In the genomic region with DNA sequence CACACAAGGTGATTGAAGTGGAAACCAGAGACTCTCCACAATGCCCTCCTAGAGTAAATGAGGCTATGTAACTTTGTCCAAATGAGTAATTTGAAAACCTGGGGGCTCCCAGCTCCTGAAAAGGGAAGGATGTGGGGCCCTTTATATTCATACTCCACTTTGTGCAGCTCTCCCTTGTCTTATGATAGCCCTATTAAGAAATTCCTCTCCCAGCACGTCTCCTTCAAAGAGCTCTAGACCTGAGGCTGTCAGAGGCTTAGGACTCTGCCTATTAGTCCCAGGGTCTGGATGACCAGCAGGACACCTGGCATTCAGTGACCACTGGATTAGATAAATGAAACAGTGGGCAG, we compare ENCODE assay signal across 11 cellular contexts. TPM values are rescaled to one million over a fixed set of nuclear protein-coding genes. Genes with fewer than 3 reads are reported as not detected.
DNase-seq lines count a peak whose midpoint lies in the region; ATAC-seq and TF ChIP-seq lines count a peak whose summit lies in the region.
"Had no signal": no experiment of that assay in that cellular context is flagged by ENCODE, and none has a peak within 500 bp of the region (broad histone marks: within the 10 kb centered on the region; RNA-seq: fewer than 3 reads in every experiment).

No MANE protein-coding gene starts in this region.

- POLR2A ChIA-PET in activated CD4-positive, alpha-beta T cell treated with anti-CD3 and anti-CD28 coated beads, Interleukin-2, amount 10 ng/mL, durations not matched to agents 7 days and 5 days (lab: Charles Lee), result no interaction called here

- H3K4me3 Mint-ChIP-seq in activated CD4-positive, alpha-beta T cell treated with anti-CD3 and anti-CD28 coated beads, Interleukin-2, amount 10 ng/mL, durations not matched to agents 7 days and 5 days, result peak overlapping the region; percentile 99
- H3K4me3 Mint-ChIP-seq in stimulated activated naive CD8-positive, alpha-beta T cell treated with anti-CD3 and anti-CD28 coated beads, Interleukin-15, amount 100 ng/mL, for 72 hours, result peak overlapping the region; percentile 100

- no peaks in the 10 kb centered on the region for H3K27me3 ChIP-seq in OCI-LY3 (ENCODE audit: low read depth, low read length)
- H3K27me3 ChIP-seq in esophagus muscularis mucosa, result no peaks in the 10 kb centered on the region
- H3K27me3 ChIP-seq: SJSA1 had no signal

- no peak for TF ChIP-seq EP300 in esophagus muscularis mucosa (IDR thresholded peaks at IDR 0.05)

- CTCF ChIA-PET in activated CD4-positive, alpha-beta T cell treated with anti-CD3 and anti-CD28 coated beads, Interleukin-2, amount 10 ng/mL, durations not matched to agents 7 days and 5 days (lab: Charles Lee), result interaction anchor here (0.9 to 6.5 kb wide), 7 partner anchors 8 to 55 kb away, joined by 3 to 49 read pairs (median 8); a partner anchor contains a TSS

- TF ChIP-seq CTCF in OCI-LY3 (IDR thresholded peaks at IDR 0.05; ENCODE audit: low read depth, low read length), result no peak
- TF ChIP-seq CTCF in esophagus muscularis mucosa (IDR thresholded peaks at IDR 0.05), result no peak

- peaks cover 65% of the 10 kb centered on the region for H3K79me2 ChIP-seq in OCI-LY3 (ENCODE audit: low read length)

- H3K9me3 Mint-ChIP-seq in activated CD4-positive, alpha-beta T cell treated with anti-CD3 and anti-CD28 coated beads, Interleukin-2, amount 10 ng/mL, durations not matched to agents 7 days and 5 days, result no peaks in the 10 kb centered on the region
- no peaks in the 10 kb centered on the region for H3K9me3 Mint-ChIP-seq in stimulated activated naive CD8-positive, alpha-beta T cell treated with anti-CD3 and anti-CD28 coated beads, Interleukin-15, amount 100 ng/mL, for 72 hours

- ATAC-seq in stimulated activated naive CD8-positive, alpha-beta T cell treated with anti-CD3 and anti-CD28 coated beads, Interleukin-15, amount 100 ng/mL, for 72 hours, result no peak
- ATAC-seq in HG03280 (IDR thresholded peaks at IDR 0.05; ENCODE audit: unreplicated experiment), result no peak

- no peak overlapping the region for H3K27ac ChIP-seq in OCI-LY3 (ENCODE audit: low read length)
- peak overlapping the region in 3 of 4 donors; percentile 80 to 82 (median 81) for H3K27ac ChIP-seq in esophagus muscularis mucosa (replicated peaks in 1 of 4)
- H3K27ac ChIP-seq: SJSA1 had no signal

- H3K36me3 Mint-ChIP-seq in activated CD4-positive, alpha-beta T cell treated with anti-CD3 and anti-CD28 coated beads, Interleukin-2, amount 10 ng/mL, durations not matched to agents 7 days and 5 days (ENCODE audit: low read depth), result peaks cover 2% of the 10 kb centered on the region

- H3K36me3 ChIP-seq in OCI-LY3 (replicated peaks; ENCODE audit: low read depth, low read length) (peaks cover 16% of the 10 kb centered on the region), esophagus muscularis mucosa (peaks cover 0 to 13% (median 4%) of the 10 kb centered on the region in 4 donors)

- DNase-seq in activated CD4-positive, alpha-beta T cell treated with anti-CD3 and anti-CD28 coated beads, Interleukin-2, amount 10 ng/mL, durations not matched to agents 7 days and 5 days, result no peak
- DNase-seq in activated CD4-positive, alpha-beta T cell treated with anti-CD3 and anti-CD28 coated beads for 48 hours, result no peak
- DNase-seq in esophagus muscularis mucosa (ENCODE audit: extremely low spot score) (no peak), SW480 (ENCODE audit: low spot score) (no peak), GM03348 (ENCODE audit: low spot score) (no peak)
- DNase-seq in stimulated activated naive CD8-positive, alpha-beta T cell treated with anti-CD3 and anti-CD28 coated beads, Interleukin-15, amount 100 ng/mL, for 72 hours, result no peak
- DNase-seq: NCI-H2081 treated with DMSO at 0.1 percent for 48 hours, occipital lobe had no signal

- H2AFZ ChIP-seq in OCI-LY3 (ENCODE audit: low read depth, low read length), result no peak overlapping the region

- H3K4me2 ChIP-seq in OCI-LY3 (ENCODE audit: low read length), result peak overlapping the region; percentile 80

- H3K4me1 Mint-ChIP-seq in activated CD4-positive, alpha-beta T cell treated with anti-CD3 and anti-CD28 coated beads, Interleukin-2, amount 10 ng/mL, durations not matched to agents 7 days and 5 days, result peaks cover 33% of the 10 kb centered on the region
- H3K4me1 Mint-ChIP-seq in stimulated activated naive CD8-positive, alpha-beta T cell treated with anti-CD3 and anti-CD28 coated beads, Interleukin-15, amount 100 ng/mL, for 72 hours, result peaks cover 51% of the 10 kb centered on the region

- no peaks in the 10 kb centered on the region for H3K27me3 Mint-ChIP-seq in activated CD4-positive, alpha-beta T cell treated with anti-CD3 and anti-CD28 coated beads, Interleukin-2, amount 10 ng/mL, durations not matched to agents 7 days and 5 days
- no peaks in the 10 kb centered on the region for H3K27me3 Mint-ChIP-seq in stimulated activated naive CD8-positive, alpha-beta T cell treated with anti-CD3 and anti-CD28 coated beads, Interleukin-15, amount 100 ng/mL, for 72 hours

- intact Hi-C loops in esophagus muscularis mucosa (cut with DNase I), result no loop called here

- TF ChIP-seq POLR2A in esophagus muscularis mucosa (IDR thresholded peaks at IDR 0.05; ENCODE audit: low read depth), result no peak

- H3K4me1 ChIP-seq in OCI-LY3 (ENCODE audit: low read length) (peaks cover 15% of the 10 kb centered on the region), esophagus muscularis mucosa (peaks cover 9 to 31% (median 24%) of the 10 kb centered on the region in 4 donors)

- H3K27ac Mint-ChIP-seq in activated CD4-positive, alpha-beta T cell treated with anti-CD3 and anti-CD28 coated beads, Interleukin-2, amount 10 ng/mL, durations not matched to agents 7 days and 5 days, result peak overlapping the region; percentile 68
- H3K27ac Mint-ChIP-seq in stimulated activated naive CD8-positive, alpha-beta T cell treated with anti-CD3 and anti-CD28 coated beads, Interleukin-15, amount 100 ng/mL, for 72 hours, result peak overlapping the region in 1 of 2 donors; percentile 85

- H4K20me1 ChIP-seq in OCI-LY3 (ENCODE audit: insufficient read depth, low read length), result peaks cover 6% of the 10 kb centered on the region; the same call in 1 of the 2 replicates

- H3K4me3 ChIP-seq in OCI-LY3 (ENCODE audit: low read length) (peak overlapping the region; percentile 89), esophagus muscularis mucosa (peak overlapping the region in 3 of 4 donors; percentile 82 to 98 (median 95))
- H3K4me3 ChIP-seq: SJSA1 had no signal

- 43% methylated on average over 1 of the region's 1 CpG for WGBS in esophagus muscularis mucosa

- H3K9ac ChIP-seq in OCI-LY3 (ENCODE audit: low read length), result peak overlapping the region; percentile 86

- no peaks in the 10 kb centered on the region for H3K9me3 ChIP-seq in OCI-LY3 (ENCODE audit: insufficient read depth, low read length)
- no peaks in the 10 kb centered on the region for H3K9me3 ChIP-seq in esophagus muscularis mucosa

RNA-seq across cellular contexts. Expression of a gene that starts 2.1 kb away (rescaled TPM):
- 10 to 100 TPM; 22.9 to 23.4 TPM for total RNA-seq in activated CD4-positive, alpha-beta T cell treated with anti-CD3 and anti-CD28 coated beads, Interleukin-2, amount 10 ng/mL, durations not matched to agents 7 days and 5 days
- 10 to 100 TPM; 17.7 to 33.2 (median 23.5) TPM for total RNA-seq in esophagus muscularis mucosa

RNA-seq across cellular contexts. Expression of a gene that starts 17.1 kb away (rescaled TPM):
- 10 to 100 TPM; 87.3 to 97.7 TPM for total RNA-seq in activated CD4-positive, alpha-beta T cell treated with anti-CD3 and anti-CD28 coated beads, Interleukin-2, amount 10 ng/mL, durations not matched to agents 7 days and 5 days
- total RNA-seq in esophagus muscularis mucosa, result 10 to 100 TPM; 41.9 to 49.1 (median 43.1) TPM

RNA-seq across cellular contexts. Expression of a gene that starts 24.0 kb away (rescaled TPM):
- not detected for total RNA-seq in activated CD4-positive, alpha-beta T cell treated with anti-CD3 and anti-CD28 coated beads, Interleukin-2, amount 10 ng/mL, durations not matched to agents 7 days and 5 days
- total RNA-seq in esophagus muscularis mucosa, result not detected
- total RNA-seq: occipital lobe, SJSA1 had no signal

RNA-seq across cellular contexts. Expression of a gene that starts 53.1 kb away (rescaled TPM):
- under 1 TPM in 1 of 2 experiments, not detected in 1; 0.35 TPM for total RNA-seq in activated CD4-positive, alpha-beta T cell treated with anti-CD3 and anti-CD28 coated beads, Interleukin-2, amount 10 ng/mL, durations not matched to agents 7 days and 5 days
- total RNA-seq in esophagus muscularis mucosa, result 1 to 10 TPM in 1 of 4 donors, under 1 TPM in 2, not detected in 1; 0.33 to 1.1 (median 0.91) TPM
- total RNA-seq: SJSA1 had no signal

RNA-seq across cellular contexts. Expression of a gene that starts 54.1 kb away (rescaled TPM):
- 100 to 1,000 TPM; 303 to 350 TPM for total RNA-seq in activated CD4-positive, alpha-beta T cell treated with anti-CD3 and anti-CD28 coated beads, Interleukin-2, amount 10 ng/mL, durations not matched to agents 7 days and 5 days
- total RNA-seq in esophagus muscularis mucosa, result 10 to 100 TPM; 15.8 to 40.3 (median 32.8) TPM
